ENCODE assay signal across 12 cellular contexts in genomic region chr10:71475243-71475871, GRCh38.
DNase-seq lines count a peak whose midpoint lies in the region; ATAC-seq and TF ChIP-seq lines count a peak whose summit lies in the region.
"Had no signal": no experiment of that assay in that cellular context is flagged by ENCODE, and none has a peak within 500 bp of the region (broad histone marks: within the 10 kb centered on the region; RNA-seq: fewer than 3 reads in every experiment).

No MANE protein-coding gene starts in this region.

- ATAC-seq in left cardiac atrium (peak; percentile 26 to 31), HG02938 (IDR thresholded peaks at IDR 0.05; ENCODE audit: unreplicated experiment) (no peak), GM18511 (IDR thresholded peaks at IDR 0.05; ENCODE audit: unreplicated experiment) (no peak)

- no peaks in the 10 kb centered on the region for H3K27me3 ChIP-seq in spleen (replicated peaks in 1 of 7)

- 18 to 35% (median 24%) methylated on average over 13 of the region's 13 CpGs for WGBS in spleen, 5 donors

- TF ChIP-seq CTCF in spleen (IDR thresholded peaks at IDR 0.05 in 8 of 11, conservative IDR thresholded peaks at IDR 0.05 in 3 of 11) (no peak), HFFc6 (IDR thresholded peaks at IDR 0.05) (no peak)

- H3K27ac Mint-ChIP-seq in HFFc6: no peak overlapping the region
- H3K27ac Mint-ChIP-seq: stimulated activated naive CD8-positive, alpha-beta T cell treated with anti-CD3 and anti-CD28 coated beads, Interleukin-15, Interleukin-2, amounts not matched to agents 100 ng/mL and 50 ng/mL, for 24 hours had no signal

- H3K36me3 Mint-ChIP-seq in HFFc6 (ENCODE audit: low read depth): no peaks in the 10 kb centered on the region

- no peaks in the 10 kb centered on the region for H3K36me3 ChIP-seq in spleen

- DNase-seq in NCI-H2227 (lab: John Stamatoyannopoulos, UW; ENCODE audit: unreplicated experiment) (peak; percentile 19), NCI-H2227 treated with DMSO at 0.1 percent for 48 hours (lab: John Stamatoyannopoulos, UW) (no peak), NCI-H69 (lab: John Stamatoyannopoulos, UW) (peak; percentile 92), left cardiac atrium (no peak), spleen (peak; percentile 74), HFFc6 (no peak)
- DNase-seq: 8988T, NCI-H2081 treated with DMSO at 0.1 percent for 48 hours, SHP77 treated with DMSO at 0.1 percent for 48 hours had no signal

- peak overlapping the region in 1 of 8 donors; percentile 44 for H3K4me3 ChIP-seq in spleen

- intact Hi-C loops in left cardiac atrium (cut with DNase I): no loop called here
- intact Hi-C loops in spleen (cut with DNase I; ENCODE audit: low total_unique reads): no loop called here

- H3K4me1 ChIP-seq in spleen: peaks cover 18 to 61% (median 39%) of the 10 kb centered on the region in 6 donors

- peaks cover 45% of the 10 kb centered on the region for H3K27me3 Mint-ChIP-seq in HFFc6 (ENCODE audit: insufficient read depth)

- no peaks in the 10 kb centered on the region for H3K9me3 Mint-ChIP-seq in HFFc6
- H3K9me3 Mint-ChIP-seq: stimulated activated naive CD8-positive, alpha-beta T cell treated with anti-CD3 and anti-CD28 coated beads, Interleukin-15, Interleukin-2, amounts not matched to agents 100 ng/mL and 50 ng/mL, for 24 hours had no signal

- H3K4me3 Mint-ChIP-seq in HFFc6: no peak overlapping the region
- H3K4me3 Mint-ChIP-seq: stimulated activated naive CD8-positive, alpha-beta T cell treated with anti-CD3 and anti-CD28 coated beads, Interleukin-15, Interleukin-2, amounts not matched to agents 100 ng/mL and 50 ng/mL, for 24 hours had no signal

- H3K9me3 ChIP-seq in spleen: no peaks in the 10 kb centered on the region

- H3K4me1 Mint-ChIP-seq in HFFc6 (ENCODE audit: low read depth): no peaks in the 10 kb centered on the region

- no peak for TF ChIP-seq POLR2A in spleen (IDR thresholded peaks at IDR 0.05)

- peak overlapping the region in 5 of 8 donors; percentile 57 to 74 (median 68) for H3K27ac ChIP-seq in spleen

Comparison
In these comparisons a context has a peak if more than half of its experiments do, and no peak if none do; other contexts are left out.
1. DNase-seq: peak in NCI-H2227 (single experiment), NCI-H69 (single experiment) and spleen (single experiment); none in NCI-H2227 treated with DMSO at 0.1 percent for 48 hours (single experiment), left cardiac atrium (single experiment) and HFFc6 (single experiment).
2. ATAC-seq: peak in left cardiac atrium (2 of 2); none in HG02938 (single experiment) and GM18511 (single experiment).